8 cellular contexts compared by ENCODE assay signal in the genomic region with DNA sequence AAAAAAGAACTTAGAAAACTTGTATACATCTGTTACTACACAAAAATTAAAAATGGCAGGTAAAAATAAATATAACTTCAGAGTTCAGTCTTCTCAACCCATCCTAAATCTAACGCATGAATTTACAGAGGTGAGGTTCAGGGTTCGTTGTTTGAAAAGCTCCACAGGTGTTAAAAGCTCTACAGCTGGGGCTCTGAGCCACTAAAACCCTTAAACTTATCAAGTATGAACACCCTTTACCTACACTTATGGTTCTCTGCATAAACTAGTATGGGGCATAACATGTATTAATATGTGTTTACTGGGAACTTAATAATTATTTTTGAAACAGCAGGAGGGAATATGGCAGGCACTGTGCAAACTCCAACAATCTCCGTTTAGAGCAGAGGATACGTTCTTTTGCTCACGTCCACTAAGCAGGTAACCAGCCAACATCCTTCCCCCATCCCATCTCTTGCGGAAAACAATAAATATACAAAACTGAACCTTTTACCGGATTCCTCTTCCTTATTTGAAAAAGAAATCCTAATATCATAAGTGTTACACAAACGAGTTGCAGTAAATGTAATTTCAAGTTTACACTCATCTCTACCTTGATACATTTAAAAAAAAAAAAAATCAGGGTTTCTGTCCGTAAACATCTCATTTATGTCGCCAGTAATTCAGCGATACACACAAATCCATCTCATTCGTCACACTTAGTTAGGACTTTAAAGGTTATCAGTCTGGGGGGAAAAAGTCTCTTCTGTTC. TPM values are rescaled to one million over a fixed set of nuclear protein-coding genes. Genes with fewer than 3 reads are reported as not detected.
DNase-seq lines count a peak whose midpoint lies in the region; FAIRE-seq and TF ChIP-seq lines count a peak whose summit lies in the region.

No MANE protein-coding gene starts in this region.

- H2BK20ac ChIP-seq in H1 (ENCODE audit: low read length), result no peak overlapping the region

- no peak for FAIRE-seq in H1 (lab: Jason Lieb, UNC)

- peaks cover 8% of the 10 kb centered on the region; the same call in 1 of the 2 replicates for H3K23me2 ChIP-seq in H1 (ENCODE audit: low read depth, low read length)

- DNase-seq in NCI-H146 treated with DMSO at 0.1 percent for 48 hours (lab: John Stamatoyannopoulos, UW; ENCODE audit: unreplicated experiment), result peak; percentile 38
- no peak for DNase-seq in H1 (ENCODE audit: low read depth in 1 of 2, low spot score in 2 of 2)
- DNase-seq in ovary, result no peak
- DNase-seq in amygdala (lab: John Stamatoyannopoulos, UW), result no peak
- DNase-seq in NCI-H82 (lab: John Stamatoyannopoulos, UW), result no peak
- no peak for DNase-seq in stimulated activated naive CD4-positive, alpha-beta T cell treated with Interleukin-2 at 50 U/mL for 16 hours (lab: John Stamatoyannopoulos, UW)
- DNase-seq in DMS114 treated with DMSO at 0.1 percent for 48 hours (lab: John Stamatoyannopoulos, UW; ENCODE audit: unreplicated experiment), result no peak

- H3K36me3 ChIP-seq in DOHH2 (ENCODE audit: control insufficient read depth, low read length) (peaks cover 5% of the 10 kb centered on the region; the same call in 1 of the 2 replicates), H1 (ENCODE audit: control insufficient read depth in 2 of 4, insufficient read depth in 4 of 4, low read length in 3 of 4) (no peaks in the 10 kb centered on the region), ovary (no peaks in the 10 kb centered on the region)

- H3K27me3 ChIP-seq in DOHH2 (ENCODE audit: control insufficient read depth, low read length), result no peaks in the 10 kb centered on the region
- no peaks in the 10 kb centered on the region for H3K27me3 ChIP-seq in H1 (replicated peaks in 1 of 4; ENCODE audit: control insufficient read depth in 3 of 4, extremely low read depth in 1 of 4, insufficient read depth in 3 of 4, low read length in 3 of 4)
- no peaks in the 10 kb centered on the region for H3K27me3 ChIP-seq in ovary

- peaks cover 11% of the 10 kb centered on the region for H3F3A ChIP-seq in DOHH2 (ENCODE audit: control insufficient read depth, insufficient read depth)

- H3K9me2 ChIP-seq in DOHH2 (replicated peaks; ENCODE audit: control insufficient read depth, low read length), result no peaks in the 10 kb centered on the region

- 0 out of 2 replicates have a peak overlapping the region, but pooled peaks have one; percentile 69 for H3K27ac ChIP-seq in DOHH2 (ENCODE audit: low read depth, low read length)
- H3K27ac ChIP-seq in H1 (ENCODE audit: low read depth, low read length), result no peak overlapping the region
- no peak overlapping the region for H3K27ac ChIP-seq in ovary

- 12% methylated on average over 12 of the region's 12 CpGs; no CpG with 5 or more reads in 1 of the 2 experiments for WGBS in H1 (ENCODE audit: extremely low coverage in 1 of 2, insufficient coverage in 1 of 2, insufficient read length in 1 of 2, insufficient replicate concordance in 2 of 2, low coverage in 1 of 2, low lambda C conversion rate in 2 of 2, missing lambda C conversion rate in 1 of 2), 2 experiments
- 16 to 25% (median 18%) methylated on average over 12 of the region's 12 CpGs for WGBS in ovary, 3 donors

- no peak overlapping the region for H2AK5ac ChIP-seq in H1 (ENCODE audit: low read depth, low read length)

- TF ChIP-seq EP300 in H1 (IDR thresholded peaks at IDR 0.05; ENCODE audit: borderline replicate concordance in 1 of 2, low read depth in 2 of 2, low read length in 2 of 2) (no peak), ovary (IDR thresholded peaks at IDR 0.05) (no peak)

- no peak overlapping the region for H2BK15ac ChIP-seq in H1 (ENCODE audit: low read length)

- H4K8ac ChIP-seq in H1 (ENCODE audit: extremely low read depth, insufficient read depth, low read length), result no peak overlapping the region

- no peak overlapping the region for H3K23ac ChIP-seq in H1 (ENCODE audit: insufficient read length)

- intact Hi-C loops in ovary (cut with DNase I), result no loop called here

- TF ChIP-seq CTCF in DOHH2 (IDR thresholded peaks at IDR 0.05; ENCODE audit: low read depth, low read length, poor library complexity, severe bottlenecking) (no peak), H1 (IDR thresholded peaks at IDR 0.05; ENCODE audit: control extremely low read depth in 1 of 3, insufficient read depth in 1 of 3, low read depth in 1 of 3, low read length in 3 of 3) (no peak), ovary (IDR thresholded peaks at IDR 0.05) (no peak)

- H2AFZ ChIP-seq in H1 (ENCODE audit: low read length), result no peak overlapping the region

- H3K79me2 ChIP-seq in DOHH2 (ENCODE audit: control insufficient read depth, low read length) (peaks cover 76% of the 10 kb centered on the region), H1 (ENCODE audit: control insufficient read depth in 1 of 2, insufficient read depth in 2 of 2, low read length in 2 of 2) (peaks cover 14 to 59% of the 10 kb centered on the region in 2 experiments)

- H3K79me1 ChIP-seq in H1 (ENCODE audit: low read depth, low read length), result peaks cover 6% of the 10 kb centered on the region

- POLR2A ChIA-PET in H1 (lab: Charles Lee; ENCODE audit: partially characterized antibody), result interaction anchor here (0.6 to 1.6 kb wide), 12 partner anchors 9 to 904 kb away, joined by 3 to 6 read pairs (median 3); no protein-coding TSS in a partner anchor

- H3K9ac ChIP-seq in H1 (replicated peaks in 1 of 4; ENCODE audit: extremely low read depth in 1 of 4, low read depth in 3 of 4, low read length in 3 of 4), result peak overlapping the region in 3 of 4 experiments; percentile 84 to 94 (median 87); a peak in 4 of 7 replicates

- no peak overlapping the region for H3K14ac ChIP-seq in H1 (ENCODE audit: insufficient read length)

- no peak overlapping the region for H2BK120ac ChIP-seq in H1 (replicated peaks; ENCODE audit: low read depth, low read length)

- H3K4me1 ChIP-seq in DOHH2 (ENCODE audit: control insufficient read depth, low read length) (peaks cover 27% of the 10 kb centered on the region), H1 (replicated peaks in 1 of 4; ENCODE audit: control insufficient read depth in 3 of 4, insufficient read depth in 4 of 4, low read length in 3 of 4) (peaks cover 3 to 16% (median 11%) of the 10 kb centered on the region in 4 experiments; a peak in 5 of 7 replicates), ovary (ENCODE audit: insufficient read depth) (peaks cover 5% of the 10 kb centered on the region)

- H2BK5ac ChIP-seq in H1 (ENCODE audit: low read depth, low read length), result no peak overlapping the region

- TF ChIP-seq RAD21 in H1 (IDR thresholded peaks at IDR 0.05 in 1 of 2, conservative IDR thresholded peaks at IDR 0.05 in 1 of 2; ENCODE audit: low read depth in 2 of 2, low read length in 2 of 2), result no peak

- no peak overlapping the region for H3K18ac ChIP-seq in H1 (ENCODE audit: extremely low read depth, low read length)

- H3K9me3 ChIP-seq in DOHH2 (ENCODE audit: control insufficient read depth, insufficient read depth, low read length) (no peaks in the 10 kb centered on the region), H1 (ENCODE audit: insufficient read depth in 2 of 2, low read depth in 1 of 2, low read length in 1 of 2) (no peaks in the 10 kb centered on the region), ovary (no peaks in the 10 kb centered on the region)

- peak overlapping the region; percentile 79 for H3K4me3 ChIP-seq in DOHH2 (ENCODE audit: low read length)
- peak overlapping the region; percentile 75 to 85 (median 82) for H3K4me3 ChIP-seq in H1 (ENCODE audit: extremely low read depth in 1 of 4, insufficient read depth in 2 of 4, low read depth in 3 of 4, low read length in 4 of 4)
- H3K4me3 ChIP-seq in ovary, result peak overlapping the region; percentile 62

- CTCF ChIA-PET in H1 (lab: Charles Lee; ENCODE audit: partially characterized antibody), result interaction anchor here (0.7 kb wide), 1 partner anchor 240 kb away, joined by 4 read pairs; no protein-coding TSS in a partner anchor

- no peak overlapping the region for H3K56ac ChIP-seq in H1 (replicated peaks; ENCODE audit: insufficient read length, low read depth, low read length)

- H4K5ac ChIP-seq in H1 (ENCODE audit: insufficient read length, low read depth, low read length), result no peak overlapping the region

- no peak overlapping the region for H4K91ac ChIP-seq in H1 (replicated peaks; ENCODE audit: insufficient read length, low read length)

- H3K4me2 ChIP-seq in DOHH2 (ENCODE audit: low read length) (peak overlapping the region; percentile 94), H1 (ENCODE audit: insufficient read depth in 1 of 2, low read depth in 2 of 2, low read length in 2 of 2) (peak overlapping the region; percentile 59 to 93)

- TF ChIP-seq POLR2A in H1 (IDR thresholded peaks at IDR 0.05; ENCODE audit: control extremely low read depth in 1 of 2, low read depth in 2 of 2, low read length in 2 of 2), result no peak
- TF ChIP-seq POLR2A in ovary (IDR thresholded peaks at IDR 0.05), result no peak

- H4K20me1 ChIP-seq in DOHH2 (ENCODE audit: control insufficient read depth, insufficient read depth, low read depth, low read length), result peaks cover 9% of the 10 kb centered on the region; the same call in 1 of the 2 replicates
- peaks cover 2 to 8% of the 10 kb centered on the region in 2 experiments for H4K20me1 ChIP-seq in H1 (replicated peaks in 1 of 2; ENCODE audit: control insufficient read depth in 1 of 2, insufficient read depth in 2 of 2, low read length in 2 of 2)

- H2BK12ac ChIP-seq in H1 (ENCODE audit: low read depth, low read length), result no peak overlapping the region

- H3K4ac ChIP-seq in H1 (replicated peaks; ENCODE audit: insufficient read length, low read depth, low read length), result no peak overlapping the region

RNA-seq across cellular contexts. Expression of a gene that starts 1.3 kb away (rescaled TPM):
- total RNA-seq in H1 (2021; fragmentation: NEBNext Ultra II Directional; extraction: Animal tissue kit (Norgen Biotek cat#: 25700)), result 52.9 and 53.9 TPM in 2 replicates
- polyA plus RNA-seq in H1 (2011; rRNA removed), result 20.1 and 22.8 TPM in 2 replicates
- 13.0 TPM for polyA plus RNA-seq in H1 (2011; cell fraction: cytosol; rRNA removed)
- polyA plus RNA-seq in H1 (2011; cell fraction: nucleus; rRNA removed), result 23.3 TPM
- polyA plus RNA-seq in H1 (2012, experiment 1 of 2), result 17.1 to 31.6 TPM (median 22.4 TPM) in 4 replicates
- polyA plus RNA-seq in H1 (2012, experiment 2 of 2), result 3.7 TPM
- polyA plus RNA-seq in H1 (2013, experiment 1 of 2), result 37.5 TPM
- 37.9 TPM for polyA plus RNA-seq in H1 (2013, experiment 2 of 2)
- polyA minus RNA-seq in H1 (2011; rRNA and poly(A)+ RNA removed), result 41.2 and 41.9 TPM in 2 replicates
- polyA minus RNA-seq in H1 (2011; cell fraction: cytosol; rRNA and poly(A)+ RNA removed), result 14.7 TPM
- polyA minus RNA-seq in H1 (2011; cell fraction: nucleus; rRNA and poly(A)+ RNA removed), result 83.3 TPM
- total RNA-seq in ovary, result 10 to 100 TPM; 21.8 to 41.3 (median 39.9) TPM
- 10 to 100 TPM in 1 of 2 donors, 1 to 10 TPM in 1; 5.1 to 11.1 TPM for polyA plus RNA-seq in ovary

RNA-seq across cellular contexts. Expression of a gene that starts 1.4 kb away (rescaled TPM):
- 8.8 and 15.2 TPM in 2 replicates for total RNA-seq in H1 (2021; fragmentation: NEBNext Ultra II Directional; extraction: Animal tissue kit (Norgen Biotek cat#: 25700))
- polyA plus RNA-seq in H1 (2011; rRNA removed) (9.7 and 10.0 TPM in 2 replicates), ovary (1 to 10 TPM; 1.9 to 4.3 TPM)
- 20.6 TPM for polyA plus RNA-seq in H1 (2011; cell fraction: cytosol; rRNA removed)
- polyA plus RNA-seq in H1 (2011; cell fraction: nucleus; rRNA removed), result 21.1 TPM
- polyA plus RNA-seq in H1 (2012, experiment 1 of 2), result 12.2 to 16.4 TPM (median 15.8 TPM) in 4 replicates
- 4.1 TPM for polyA plus RNA-seq in H1 (2012, experiment 2 of 2)
- 13.0 TPM for polyA plus RNA-seq in H1 (2013, experiment 1 of 2)
- polyA plus RNA-seq in H1 (2013, experiment 2 of 2), result 10.2 TPM
- 6.7 and 10.3 TPM in 2 replicates for polyA minus RNA-seq in H1 (2011; rRNA and poly(A)+ RNA removed)
- polyA minus RNA-seq in H1 (2011; cell fraction: cytosol; rRNA and poly(A)+ RNA removed), result 7.9 TPM
- polyA minus RNA-seq in H1 (2011; cell fraction: nucleus; rRNA and poly(A)+ RNA removed), result 12.4 TPM
- total RNA-seq in ovary, result 1 to 10 TPM in 6 of 7 donors, under 1 TPM in 1; 0.78 to 5.1 (median 2.8) TPM
